1 cellular context compared by ENCODE assay signal in genomic region chr19:40348125-40348913, GRCh38.
TF ChIP-seq lines count a peak whose summit lies in the region.

C19orf47 (minus strand) TSS chr19:40348397; CDS start chr19:40341857, 6,540 bp downstream.
PLD3 (plus strand) TSS chr19:40348695; CDS start chr19:40366484, 17,789 bp downstream.

TF ChIP-seq in HepG2, 621 proteins besides CTCF, POLR2A, EP300 and RAD21 (continued from another document and continues in another):
- TF ChIP-seq, protein P1, sequence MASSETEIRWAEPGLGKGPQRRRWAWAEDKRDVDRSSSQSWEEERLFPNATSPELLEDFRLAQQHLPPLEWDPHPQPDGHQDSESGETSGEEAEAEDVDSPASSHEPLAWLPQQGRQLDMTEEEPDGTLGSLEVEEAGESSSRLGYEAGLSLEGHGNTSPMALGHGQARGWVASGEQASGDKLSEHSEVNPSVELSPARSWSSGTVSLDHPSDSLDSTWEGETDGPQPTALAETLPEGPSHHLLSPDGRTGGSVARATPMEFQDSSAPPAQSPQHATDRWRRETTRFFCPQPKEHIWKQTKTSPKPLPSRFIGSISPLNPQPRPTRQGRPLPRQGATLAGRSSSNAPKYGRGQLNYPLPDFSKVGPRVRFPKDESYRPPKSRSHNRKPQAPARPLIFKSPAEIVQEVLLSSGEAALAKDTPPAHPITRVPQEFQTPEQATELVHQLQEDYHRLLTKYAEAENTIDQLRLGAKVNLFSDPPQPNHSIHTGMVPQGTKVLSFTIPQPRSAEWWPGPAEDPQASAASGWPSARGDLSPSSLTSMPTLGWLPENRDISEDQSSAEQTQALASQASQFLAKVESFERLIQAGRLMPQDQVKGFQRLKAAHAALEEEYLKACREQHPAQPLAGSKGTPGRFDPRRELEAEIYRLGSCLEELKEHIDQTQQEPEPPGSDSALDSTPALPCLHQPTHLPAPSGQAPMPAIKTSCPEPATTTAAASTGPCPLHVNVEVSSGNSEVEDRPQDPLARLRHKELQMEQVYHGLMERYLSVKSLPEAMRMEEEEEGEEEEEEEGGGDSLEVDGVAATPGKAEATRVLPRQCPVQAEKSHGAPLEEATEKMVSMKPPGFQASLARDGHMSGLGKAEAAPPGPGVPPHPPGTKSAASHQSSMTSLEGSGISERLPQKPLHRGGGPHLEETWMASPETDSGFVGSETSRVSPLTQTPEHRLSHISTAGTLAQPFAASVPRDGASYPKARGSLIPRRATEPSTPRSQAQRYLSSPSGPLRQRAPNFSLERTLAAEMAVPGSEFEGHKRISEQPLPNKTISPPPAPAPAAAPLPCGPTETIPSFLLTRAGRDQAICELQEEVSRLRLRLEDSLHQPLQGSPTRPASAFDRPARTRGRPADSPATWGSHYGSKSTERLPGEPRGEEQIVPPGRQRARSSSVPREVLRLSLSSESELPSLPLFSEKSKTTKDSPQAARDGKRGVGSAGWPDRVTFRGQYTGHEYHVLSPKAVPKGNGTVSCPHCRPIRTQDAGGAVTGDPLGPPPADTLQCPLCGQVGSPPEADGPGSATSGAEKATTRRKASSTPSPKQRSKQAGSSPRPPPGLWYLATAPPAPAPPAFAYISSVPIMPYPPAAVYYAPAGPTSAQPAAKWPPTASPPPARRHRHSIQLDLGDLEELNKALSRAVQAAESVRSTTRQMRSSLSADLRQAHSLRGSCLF (CRISPR knock-in tag; IDR thresholded peaks at IDR 0.05; ENCODE audit: borderline replicate concordance), result no peak
- peak; percentile 59 for TF ChIP-seq RXRB (CRISPR knock-in tag; IDR thresholded peaks at IDR 0.05; ENCODE audit: borderline replicate concordance)
- TF ChIP-seq POGZ (CRISPR knock-in tag; IDR thresholded peaks at IDR 0.05), result peak; percentile 88
- no peak for TF ChIP-seq TCF12 (IDR thresholded peaks at IDR 0.05)
- TF ChIP-seq TCF12 (CRISPR knock-in tag; IDR thresholded peaks at IDR 0.05), result no peak
- TF ChIP-seq AHR (CRISPR knock-in tag; IDR thresholded peaks at IDR 0.05), result peak; percentile 78
- no peak for TF ChIP-seq SYNCRIP (IDR thresholded peaks at IDR 0.05; ENCODE audit: insufficient read depth, low read depth, low read length)
- TF ChIP-seq ELF1 (CRISPR knock-in tag; IDR thresholded peaks at IDR 0.05), result peak; percentile 77
- no peak for TF ChIP-seq NFIC (IDR thresholded peaks at IDR 0.05; ENCODE audit: low read length)
- no peak for TF ChIP-seq ZNF577 (CRISPR knock-in tag; IDR thresholded peaks at IDR 0.05; ENCODE audit: borderline replicate concordance, low read depth)
- no peak for TF ChIP-seq ZNF367 (CRISPR knock-in tag; IDR thresholded peaks at IDR 0.05; ENCODE audit: borderline replicate concordance)
- TF ChIP-seq ZNF276 (CRISPR knock-in tag; IDR thresholded peaks at IDR 0.05; ENCODE audit: low read depth), result 0 out of 2 replicates have a peak, but pooled peaks have one; percentile 22
- no peak for TF ChIP-seq CENPBD1 (CRISPR knock-in tag; IDR thresholded peaks at IDR 0.05; ENCODE audit: borderline replicate concordance, low read depth)
- TF ChIP-seq HOXA9 (CRISPR knock-in tag; IDR thresholded peaks at IDR 0.05; ENCODE audit: borderline replicate concordance), result no peak; the same call in 1 of the 2 replicates
- TF ChIP-seq ZNF747 (CRISPR knock-in tag; IDR thresholded peaks at IDR 0.05; ENCODE audit: borderline replicate concordance), result no peak
- TF ChIP-seq ZIK1 (CRISPR knock-in tag; IDR thresholded peaks at IDR 0.05; ENCODE audit: borderline replicate concordance, low read depth), result no peak; the same call in 1 of the 2 replicates
- no peak for TF ChIP-seq ZNF570 (CRISPR knock-in tag; IDR thresholded peaks at IDR 0.05; ENCODE audit: borderline replicate concordance)
- TF ChIP-seq, protein P2, sequence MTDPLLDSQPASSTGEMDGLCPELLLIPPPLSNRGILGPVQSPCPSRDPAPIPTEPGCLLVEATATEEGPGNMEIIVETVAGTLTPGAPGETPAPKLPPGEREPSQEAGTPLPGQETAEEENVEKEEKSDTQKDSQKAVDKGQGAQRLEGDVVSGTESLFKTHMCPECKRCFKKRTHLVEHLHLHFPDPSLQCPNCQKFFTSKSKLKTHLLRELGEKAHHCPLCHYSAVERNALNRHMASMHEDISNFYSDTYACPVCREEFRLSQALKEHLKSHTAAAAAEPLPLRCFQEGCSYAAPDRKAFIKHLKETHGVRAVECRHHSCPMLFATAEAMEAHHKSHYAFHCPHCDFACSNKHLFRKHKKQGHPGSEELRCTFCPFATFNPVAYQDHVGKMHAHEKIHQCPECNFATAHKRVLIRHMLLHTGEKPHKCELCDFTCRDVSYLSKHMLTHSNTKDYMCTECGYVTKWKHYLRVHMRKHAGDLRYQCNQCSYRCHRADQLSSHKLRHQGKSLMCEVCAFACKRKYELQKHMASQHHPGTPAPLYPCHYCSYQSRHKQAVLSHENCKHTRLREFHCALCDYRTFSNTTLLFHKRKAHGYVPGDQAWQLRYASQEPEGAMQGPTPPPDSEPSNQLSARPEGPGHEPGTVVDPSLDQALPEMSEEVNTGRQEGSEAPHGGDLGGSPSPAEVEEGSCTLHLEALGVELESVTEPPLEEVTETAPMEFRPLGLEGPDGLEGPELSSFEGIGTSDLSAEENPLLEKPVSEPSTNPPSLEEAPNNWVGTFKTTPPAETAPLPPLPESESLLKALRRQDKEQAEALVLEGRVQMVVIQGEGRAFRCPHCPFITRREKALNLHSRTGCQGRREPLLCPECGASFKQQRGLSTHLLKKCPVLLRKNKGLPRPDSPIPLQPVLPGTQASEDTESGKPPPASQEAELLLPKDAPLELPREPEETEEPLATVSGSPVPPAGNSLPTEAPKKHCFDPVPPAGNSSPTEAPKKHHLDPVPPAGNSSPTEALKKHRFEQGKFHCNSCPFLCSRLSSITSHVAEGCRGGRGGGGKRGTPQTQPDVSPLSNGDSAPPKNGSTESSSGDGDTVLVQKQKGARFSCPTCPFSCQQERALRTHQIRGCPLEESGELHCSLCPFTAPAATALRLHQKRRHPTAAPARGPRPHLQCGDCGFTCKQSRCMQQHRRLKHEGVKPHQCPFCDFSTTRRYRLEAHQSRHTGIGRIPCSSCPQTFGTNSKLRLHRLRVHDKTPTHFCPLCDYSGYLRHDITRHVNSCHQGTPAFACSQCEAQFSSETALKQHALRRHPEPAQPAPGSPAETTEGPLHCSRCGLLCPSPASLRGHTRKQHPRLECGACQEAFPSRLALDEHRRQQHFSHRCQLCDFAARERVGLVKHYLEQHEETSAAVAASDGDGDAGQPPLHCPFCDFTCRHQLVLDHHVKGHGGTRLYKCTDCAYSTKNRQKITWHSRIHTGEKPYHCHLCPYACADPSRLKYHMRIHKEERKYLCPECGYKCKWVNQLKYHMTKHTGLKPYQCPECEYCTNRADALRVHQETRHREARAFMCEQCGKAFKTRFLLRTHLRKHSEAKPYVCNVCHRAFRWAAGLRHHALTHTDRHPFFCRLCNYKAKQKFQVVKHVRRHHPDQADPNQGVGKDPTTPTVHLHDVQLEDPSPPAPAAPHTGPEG (CRISPR knock-in tag; IDR thresholded peaks at IDR 0.05), result no peak
- peak; percentile 96 for TF ChIP-seq GABPB1 (CRISPR knock-in tag; IDR thresholded peaks at IDR 0.05)
- TF ChIP-seq MTA3 (CRISPR knock-in tag; IDR thresholded peaks at IDR 0.05), result no peak
- no peak for TF ChIP-seq CBX2 (IDR thresholded peaks at IDR 0.05; ENCODE audit: low read depth, low read length)
- TF ChIP-seq CBX2 (CRISPR knock-in tag; IDR thresholded peaks at IDR 0.05; ENCODE audit: low read depth), result no peak
- TF ChIP-seq ZNF678 (CRISPR knock-in tag; IDR thresholded peaks at IDR 0.05), result no peak
- no peak for TF ChIP-seq IRX3 (CRISPR knock-in tag; IDR thresholded peaks at IDR 0.05; ENCODE audit: borderline replicate concordance, low read depth)
- TF ChIP-seq ZNF652 (CRISPR knock-in tag; IDR thresholded peaks at IDR 0.05; ENCODE audit: borderline replicate concordance, low read depth), result peak; percentile 33; the same call in 1 of the 2 replicates
- TF ChIP-seq U2AF1 (optimal IDR thresholded peaks at IDR 0.05; ENCODE audit: low read depth, low read length), result no peak
- TF ChIP-seq ZNF264 (CRISPR knock-in tag; IDR thresholded peaks at IDR 0.05), result 0 out of 2 replicates have a peak, but pooled peaks have one; percentile 38
- no peak for TF ChIP-seq NFE2L1 (CRISPR knock-in tag; IDR thresholded peaks at IDR 0.05; ENCODE audit: borderline replicate concordance)
- TF ChIP-seq TERF1 (CRISPR knock-in tag; IDR thresholded peaks at IDR 0.05), result no peak
- peak; percentile 54; the same call in 1 of the 2 replicates for TF ChIP-seq REL (CRISPR knock-in tag; conservative IDR thresholded peaks at IDR 0.05)
- no peak for TF ChIP-seq ZNF326 (CRISPR knock-in tag; IDR thresholded peaks at IDR 0.05; ENCODE audit: borderline replicate concordance)
- TF ChIP-seq NR2F6 (IDR thresholded peaks at IDR 0.05), result no peak
- TF ChIP-seq NR2F6 (CRISPR knock-in tag; IDR thresholded peaks at IDR 0.05), result peak; percentile 48; the same call in 1 of the 2 replicates
- TF ChIP-seq, protein P3, sequence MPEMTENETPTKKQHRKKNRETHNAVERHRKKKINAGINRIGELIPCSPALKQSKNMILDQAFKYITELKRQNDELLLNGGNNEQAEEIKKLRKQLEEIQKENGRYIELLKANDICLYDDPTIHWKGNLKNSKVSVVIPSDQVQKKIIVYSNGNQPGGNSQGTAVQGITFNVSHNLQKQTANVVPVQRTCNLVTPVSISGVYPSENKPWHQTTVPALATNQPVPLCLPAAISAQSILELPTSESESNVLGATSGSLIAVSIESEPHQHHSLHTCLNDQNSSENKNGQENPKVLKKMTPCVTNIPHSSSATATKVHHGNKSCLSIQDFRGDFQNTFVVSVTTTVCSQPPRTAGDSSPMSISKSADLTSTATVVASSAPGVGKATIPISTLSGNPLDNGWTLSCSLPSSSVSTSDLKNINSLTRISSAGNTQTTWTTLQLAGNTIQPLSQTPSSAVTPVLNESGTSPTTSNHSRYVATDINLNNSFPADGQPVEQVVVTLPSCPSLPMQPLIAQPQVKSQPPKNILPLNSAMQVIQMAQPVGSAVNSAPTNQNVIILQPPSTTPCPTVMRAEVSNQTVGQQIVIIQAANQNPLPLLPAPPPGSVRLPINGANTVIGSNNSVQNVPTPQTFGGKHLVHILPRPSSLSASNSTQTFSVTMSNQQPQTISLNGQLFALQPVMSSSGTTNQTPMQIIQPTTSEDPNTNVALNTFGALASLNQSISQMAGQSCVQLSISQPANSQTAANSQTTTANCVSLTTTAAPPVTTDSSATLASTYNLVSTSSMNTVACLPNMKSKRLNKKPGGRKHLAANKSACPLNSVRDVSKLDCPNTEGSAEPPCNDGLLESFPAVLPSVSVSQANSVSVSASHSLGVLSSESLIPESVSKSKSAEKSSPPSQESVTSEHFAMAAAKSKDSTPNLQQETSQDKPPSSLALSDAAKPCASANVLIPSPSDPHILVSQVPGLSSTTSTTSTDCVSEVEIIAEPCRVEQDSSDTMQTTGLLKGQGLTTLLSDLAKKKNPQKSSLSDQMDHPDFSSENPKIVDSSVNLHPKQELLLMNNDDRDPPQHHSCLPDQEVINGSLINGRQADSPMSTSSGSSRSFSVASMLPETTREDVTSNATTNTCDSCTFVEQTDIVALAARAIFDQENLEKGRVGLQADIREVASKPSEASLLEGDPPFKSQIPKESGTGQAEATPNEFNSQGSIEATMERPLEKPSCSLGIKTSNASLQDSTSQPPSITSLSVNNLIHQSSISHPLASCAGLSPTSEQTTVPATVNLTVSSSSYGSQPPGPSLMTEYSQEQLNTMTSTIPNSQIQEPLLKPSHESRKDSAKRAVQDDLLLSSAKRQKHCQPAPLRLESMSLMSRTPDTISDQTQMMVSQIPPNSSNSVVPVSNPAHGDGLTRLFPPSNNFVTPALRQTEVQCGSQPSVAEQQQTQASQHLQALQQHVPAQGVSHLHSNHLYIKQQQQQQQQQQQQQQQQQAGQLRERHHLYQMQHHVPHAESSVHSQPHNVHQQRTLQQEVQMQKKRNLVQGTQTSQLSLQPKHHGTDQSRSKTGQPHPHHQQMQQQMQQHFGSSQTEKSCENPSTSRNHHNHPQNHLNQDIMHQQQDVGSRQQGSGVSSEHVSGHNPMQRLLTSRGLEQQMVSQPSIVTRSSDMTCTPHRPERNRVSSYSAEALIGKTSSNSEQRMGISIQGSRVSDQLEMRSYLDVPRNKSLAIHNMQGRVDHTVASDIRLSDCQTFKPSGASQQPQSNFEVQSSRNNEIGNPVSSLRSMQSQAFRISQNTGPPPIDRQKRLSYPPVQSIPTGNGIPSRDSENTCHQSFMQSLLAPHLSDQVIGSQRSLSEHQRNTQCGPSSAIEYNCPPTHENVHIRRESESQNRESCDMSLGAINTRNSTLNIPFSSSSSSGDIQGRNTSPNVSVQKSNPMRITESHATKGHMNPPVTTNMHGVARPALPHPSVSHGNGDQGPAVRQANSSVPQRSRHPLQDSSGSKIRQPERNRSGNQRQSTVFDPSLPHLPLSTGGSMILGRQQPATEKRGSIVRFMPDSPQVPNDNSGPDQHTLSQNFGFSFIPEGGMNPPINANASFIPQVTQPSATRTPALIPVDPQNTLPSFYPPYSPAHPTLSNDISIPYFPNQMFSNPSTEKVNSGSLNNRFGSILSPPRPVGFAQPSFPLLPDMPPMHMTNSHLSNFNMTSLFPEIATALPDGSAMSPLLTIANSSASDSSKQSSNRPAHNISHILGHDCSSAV (CRISPR knock-in tag; IDR thresholded peaks at IDR 0.05; ENCODE audit: borderline replicate concordance), result no peak
- no peak for TF ChIP-seq PPARG (CRISPR knock-in tag; conservative IDR thresholded peaks at IDR 0.05)
- TF ChIP-seq ATF1 (CRISPR knock-in tag; IDR thresholded peaks at IDR 0.05), result no peak
- TF ChIP-seq JARID2 (CRISPR knock-in tag; IDR thresholded peaks at IDR 0.05; ENCODE audit: insufficient replicate concordance), result no peak
- TF ChIP-seq ZNF589 (CRISPR knock-in tag; conservative IDR thresholded peaks at IDR 0.05), result no peak
